6 cellular contexts compared by ENCODE assay signal in genomic region chr19:31497709-31498108, GRCh38.
"Had no signal": no experiment of that assay in that cellular context is flagged by ENCODE, and none has a peak within 500 bp of the region (broad histone marks: within the 10 kb centered on the region; RNA-seq: fewer than 3 reads in every experiment).

No MANE protein-coding gene starts in this region.

- H3K4me1 Mint-ChIP-seq: GM23338, H9, IgD-negative memory B cell had no signal

- H3K4me3 Mint-ChIP-seq: GM23338, H9, IgD-negative memory B cell had no signal

- DNase-seq: H9, HCEC 1CT had no signal

- H3K27ac ChIP-seq: HL-60 had no signal

- H3K27ac Mint-ChIP-seq: GM23338, IgD-negative memory B cell had no signal

- ATAC-seq: GM23338, HepG2 had no signal

- H3K27me3 Mint-ChIP-seq: IgD-negative memory B cell had no signal

- H3K9me3 Mint-ChIP-seq: H9 had no signal

- H3K4me3 ChIP-seq: GM23338 had no signal
